ENCODE assay signal across 8 cellular contexts in genomic region chr10:86755454-86755739, GRCh38. TPM values are rescaled to one million over a fixed set of nuclear protein-coding genes. Genes with fewer than 3 reads are reported as not detected.
DNase-seq lines count a peak whose midpoint lies in the region; ATAC-seq, FAIRE-seq and TF ChIP-seq lines count a peak whose summit lies in the region.

No MANE protein-coding gene starts in this region.

- H3K36me3 ChIP-seq in OCI-LY3 (replicated peaks; ENCODE audit: low read depth, low read length) (no peaks in the 10 kb centered on the region), prostate gland (no peaks in the 10 kb centered on the region)

- peaks cover 17% of the 10 kb centered on the region for H4K20me1 ChIP-seq in OCI-LY3 (ENCODE audit: insufficient read depth, low read length)

- ATAC-seq in HG02938 (IDR thresholded peaks at IDR 0.05; ENCODE audit: unreplicated experiment), result no peak
- no peak for ATAC-seq in GM19324 (IDR thresholded peaks at IDR 0.05; ENCODE audit: low FRiP score, unreplicated experiment)

- peaks cover 43% of the 10 kb centered on the region for H3K79me2 ChIP-seq in OCI-LY3 (ENCODE audit: low read length)

- intact Hi-C loops in prostate gland (cut with DNase I), result loop anchor here (2.0 to 5.0 kb wide), 3 partner anchors 23 to 147 kb away; no protein-coding TSS in a partner anchor

- H3K9me3 ChIP-seq in OCI-LY3 (ENCODE audit: insufficient read depth, low read length) (no peaks in the 10 kb centered on the region), prostate gland (no peaks in the 10 kb centered on the region)

- FAIRE-seq in GM19239 (lab: Jason Lieb, UNC) (peak; percentile 78), D721Med (lab: Jason Lieb, UNC) (no peak)

- peak overlapping the region; percentile 80 for H3K9ac ChIP-seq in OCI-LY3 (ENCODE audit: low read length)

- H2AFZ ChIP-seq in OCI-LY3 (ENCODE audit: low read depth, low read length), result peak overlapping the region; percentile 82; the same call in 1 of the 2 replicates

- no peaks in the 10 kb centered on the region for H3K27me3 ChIP-seq in OCI-LY3 (ENCODE audit: low read depth, low read length)
- no peaks in the 10 kb centered on the region for H3K27me3 ChIP-seq in prostate gland (replicated peaks; ENCODE audit: insufficient read depth)

- H3K4me3 ChIP-seq in OCI-LY3 (ENCODE audit: low read length) (peak overlapping the region; percentile 91), prostate gland (peak overlapping the region; percentile 82 to 91)

- peak overlapping the region; percentile 97 for H3K4me2 ChIP-seq in OCI-LY3 (ENCODE audit: low read length)

- no peak for TF ChIP-seq CTCF in OCI-LY3 (IDR thresholded peaks at IDR 0.05; ENCODE audit: low read depth, low read length)
- no peak for TF ChIP-seq CTCF in prostate gland (IDR thresholded peaks at IDR 0.05)
- TF ChIP-seq CTCF in D721Med (IDR thresholded peaks at IDR 0.05; ENCODE audit: insufficient read depth, missing control alignments), result no peak

- 2% methylated on average over 9 of the region's 9 CpGs for WGBS in prostate gland

- H3K4me1 ChIP-seq in OCI-LY3 (ENCODE audit: low read length), result peaks cover 40% of the 10 kb centered on the region
- H3K4me1 ChIP-seq in prostate gland (replicated peaks), result peaks cover 9% of the 10 kb centered on the region

- in situ Hi-C loops in G401 (cut with HindIII; ENCODE audit: low sequenced_read_pairs), result no loop called here

- DNase-seq in GM19239 (ENCODE audit: insufficient read length, low spot score) (no peak), epithelial cell of prostate (ENCODE audit: low read depth, low spot score) (no peak), prostate gland (ENCODE audit: low spot score) (no peak), G401 (ENCODE audit: low spot score) (no peak), D721Med (ENCODE audit: insufficient read length, low spot score) (no peak)

- TF ChIP-seq POLR2A in prostate gland (IDR thresholded peaks at IDR 0.05), result no peak

- H3K27ac ChIP-seq in OCI-LY3 (ENCODE audit: low read length), result 0 out of 2 replicates have a peak overlapping the region, but pooled peaks have one; percentile 33
- H3K27ac ChIP-seq in epithelial cell of prostate, result peak overlapping the region; percentile 73
- peak overlapping the region; percentile 95 to 96 for H3K27ac ChIP-seq in prostate gland

RNA-seq across cellular contexts. Expression of gene BMPR1A, which starts 1.0 kb away (rescaled TPM):
- 10 to 100 TPM; 53.9 to 58.1 TPM for total RNA-seq in prostate gland
- total RNA-seq in G401 (2014; rRNA removed; shearing (Covaris generic)), result 72.5 and 78.8 TPM in 2 replicates

Comparison
In these comparisons a context has a peak if more than half of its experiments do, and no peak if none do; other contexts are left out.
1. H3K27ac ChIP-seq: peak in every context shown above with its lines; median percentile 96 in prostate gland; 73 in epithelial cell of prostate; 33 in OCI-LY3.